9 cellular contexts compared by ENCODE assay signal in the genomic region with DNA sequence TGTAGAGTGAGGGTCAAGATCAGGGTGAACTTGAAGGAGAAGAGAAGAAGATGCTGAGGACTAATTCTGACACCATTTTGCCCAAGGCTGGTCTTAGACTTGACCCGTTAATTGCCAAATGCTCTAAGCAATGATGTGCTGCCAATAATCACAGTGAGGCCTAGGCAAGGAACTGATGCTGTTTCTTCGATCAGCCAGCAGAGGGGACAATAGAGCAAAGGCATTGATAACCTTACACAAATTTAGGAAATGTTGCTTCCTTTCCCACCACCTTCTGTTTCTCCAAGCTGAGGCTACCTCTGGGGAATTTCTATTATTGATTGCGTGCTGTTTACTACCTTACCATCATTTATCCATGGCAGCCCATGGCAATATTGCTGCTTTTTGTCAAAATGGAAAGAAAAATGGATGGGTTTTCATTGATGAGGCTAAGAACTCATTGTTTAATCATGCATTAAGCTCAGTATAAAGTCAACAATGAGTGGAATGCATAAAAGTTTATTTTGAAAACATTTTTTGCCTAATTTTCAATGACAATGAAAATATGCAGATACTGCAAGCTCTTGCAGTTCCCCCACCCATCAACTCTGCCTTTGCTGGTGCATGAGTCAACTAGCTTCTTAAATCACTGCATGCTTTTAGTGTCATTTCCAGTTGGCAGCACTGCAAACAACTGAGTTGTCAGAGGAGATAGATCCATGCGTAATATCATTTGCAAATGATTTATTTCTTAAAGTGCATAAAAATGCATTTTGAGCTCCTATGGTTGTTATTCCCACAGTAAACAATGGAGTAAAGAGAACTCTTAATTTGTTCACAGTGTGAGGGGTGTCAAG.
A peak's percentile ranks its signal among the peaks of the same experiment; 100 is the strongest.
DNase-seq lines count a peak whose midpoint lies in the region; ATAC-seq, FAIRE-seq and TF ChIP-seq lines count a peak whose summit lies in the region.
"Had no signal": no experiment of that assay in that cellular context is flagged by ENCODE, and none has a peak within 500 bp of the region (broad histone marks: within the 10 kb centered on the region; RNA-seq: fewer than 3 reads in every experiment).

No MANE protein-coding gene starts in this region.

- no peak for FAIRE-seq in HTR-8/SVneo (lab: Jason Lieb, UNC)

- DNase-seq in stimulated activated CD4-positive, alpha-beta T cell treated with anti-CD3 and anti-CD28 coated beads, Interleukin-2, amount 100 ng/mL, for 48 hours, result peak; percentile 7 to 13
- DNase-seq in stimulated activated CD4-positive, alpha-beta T cell treated with anti-CD3 and anti-CD28 coated beads, Interleukin-4, amount 100 ng/mL, for 4 hours, result no peak
- peak; percentile 28 for DNase-seq in HTR-8/SVneo (ENCODE audit: insufficient read length, low spot score)
- peak; percentile 22 for DNase-seq in RWPE1 (ENCODE audit: low spot score)
- DNase-seq in pons (ENCODE audit: low spot score), result peak; percentile 6
- no peak for DNase-seq in NK-92 treated with Interleukin-12 subunit alpha and Interleukin-12 subunit beta, amount 100 ng/mL, for 24 hours (lab: John Stamatoyannopoulos, UW)

- POLR2A ChIA-PET in RWPE1 (lab: Yijun Ruan, JAX; ENCODE audit: low non-redundant PET), result no interaction called here

- CTCF ChIA-PET in RWPE1 (lab: Yijun Ruan, JAX), result interaction anchor here (0.5 to 1.4 kb wide), 11 partner anchors 12 to 556 kb away, joined by 3 to 7 read pairs (median 3); no protein-coding TSS in a partner anchor

- TF ChIP-seq CTCF in RWPE1 (conservative IDR thresholded peaks at IDR 0.05; ENCODE audit: low read depth), result peak; percentile 56

- H3K27ac ChIP-seq in RWPE1, result no peak overlapping the region

- ATAC-seq in GM21723 (IDR thresholded peaks at IDR 0.05; ENCODE audit: unreplicated experiment), result peak; percentile 88
- peak; percentile 45 for ATAC-seq in esophagus mucosa
- ATAC-seq: left colon had no signal

Comparison
In these comparisons a context has a peak if more than half of its experiments do, and no peak if none do; other contexts are left out.
1. DNase-seq: peak in stimulated activated CD4-positive, alpha-beta T cell treated with anti-CD3 and anti-CD28 coated beads, Interleukin-2, amount 100 ng/mL, for 48 hours (2 of 2), HTR-8/SVneo (single experiment), RWPE1 (single experiment) and pons (single experiment); none in stimulated activated CD4-positive, alpha-beta T cell treated with anti-CD3 and anti-CD28 coated beads, Interleukin-4, amount 100 ng/mL, for 4 hours (0 of 2) and NK-92 treated with Interleukin-12 subunit alpha and Interleukin-12 subunit beta, amount 100 ng/mL, for 24 hours (single experiment).